In genomic region chr3:8769088-8769822, GRCh38 we compare ENCODE assay signal across 8 cellular contexts. TPM values are rescaled to one million over a fixed set of nuclear protein-coding genes. Genes with fewer than 3 reads are reported as not detected.
DNase-seq lines count a peak whose midpoint lies in the region; ATAC-seq and TF ChIP-seq lines count a peak whose summit lies in the region.

OXTR (minus strand) TSS chr3:8769613; CDS start chr3:8768187, 1,426 bp downstream.

- peak within 1 kb of the TSS; percentile 75 for H3K9ac ChIP-seq in skeletal muscle satellite cell (ENCODE audit: low read depth, low read length)

- H3K4me2 ChIP-seq in skeletal muscle satellite cell (ENCODE audit: low read length): peak within 1 kb of the TSS; percentile 92

- ATAC-seq in GM21619 (IDR thresholded peaks at IDR 0.05; ENCODE audit: unreplicated experiment): peak; percentile 73

- WGBS in iPS DF 6.9 (ENCODE audit: insufficient coverage, insufficient read length): no CpG with 5 or more reads among the region's 53 CpGs

- no peaks in the 10 kb centered on the region for H3K9me3 ChIP-seq in iPS DF 6.9 (ENCODE audit: control insufficient read depth, insufficient read depth, low read length)
- no peaks in the 10 kb centered on the region for H3K9me3 ChIP-seq in skeletal muscle satellite cell (replicated peaks; ENCODE audit: low read length)

- H3K4me1 ChIP-seq in iPS DF 6.9 (ENCODE audit: control insufficient read depth, insufficient read depth, low read length) (peaks cover 12% of the 10 kb centered on the region), skeletal muscle satellite cell (ENCODE audit: control insufficient read depth, insufficient read depth, low read length) (peaks cover 46% of the 10 kb centered on the region)

- DNase-seq in HuH-7.5 (ENCODE audit: low spot score) (peak; percentile 98), SW480 (ENCODE audit: low spot score) (peak; percentile 47), astrocyte of the spinal cord (ENCODE audit: low read depth, low spot score) (peak; percentile 86), iPS DF 6.9 (ENCODE audit: low read depth, low spot score) (peak; percentile 72), cortex of kidney (lab: John Stamatoyannopoulos, UW) (no peak)

- peaks cover 17% of the 10 kb centered on the region for H3K27me3 ChIP-seq in iPS DF 6.9 (ENCODE audit: control insufficient read depth, insufficient read depth, low read length)
- H3K27me3 ChIP-seq in skeletal muscle satellite cell (ENCODE audit: control insufficient read depth, insufficient read depth, low read length): no peaks in the 10 kb centered on the region

- H3K27ac ChIP-seq in iPS DF 6.9 (ENCODE audit: low read length): no peak within 1 kb of the TSS

- H3K4me3 ChIP-seq in GM08714 (ENCODE audit: low read length): peak within 1 kb of the TSS; percentile 52; the same call in 1 of the 2 replicates
- peak within 1 kb of the TSS; percentile 58 for H3K4me3 ChIP-seq in astrocyte of the spinal cord (ENCODE audit: low read depth, low read length)
- H3K4me3 ChIP-seq in iPS DF 6.9 (ENCODE audit: low read length): peak within 1 kb of the TSS; percentile 11; the same call in 1 of the 2 replicates
- H3K4me3 ChIP-seq in skeletal muscle satellite cell (ENCODE audit: low read length): peak within 1 kb of the TSS; percentile 82

- peak; percentile 96 for TF ChIP-seq CTCF in astrocyte of the spinal cord (IDR thresholded peaks at IDR 0.05; ENCODE audit: low read depth, low read length)

- in situ Hi-C loops in astrocyte of the spinal cord (cut with HindIII; ENCODE audit: low sequenced_read_pairs): no loop called here

- no peaks in the 10 kb centered on the region; the same call in 1 of the 2 replicates for H3K36me3 ChIP-seq in iPS DF 6.9 (ENCODE audit: control insufficient read depth, insufficient read depth, low read length)
- H3K36me3 ChIP-seq in skeletal muscle satellite cell (ENCODE audit: insufficient read depth, low read length): peaks cover 20% of the 10 kb centered on the region

RNA-seq across cellular contexts. Expression of gene OXTR, which starts in this region (rescaled TPM):
- 0.25 and 0.66 TPM in 2 replicates for total RNA-seq in skeletal muscle satellite cell (2012; rRNA removed)

Comparison
In these comparisons a context has a peak if more than half of its experiments do, and no peak if none do; other contexts are left out.
1. H3K4me3 ChIP-seq: peak in every context shown above with its lines; median percentile 82 in skeletal muscle satellite cell; 58 in astrocyte of the spinal cord; 52 in GM08714; 11 in iPS DF 6.9.